Comparison of ENCODE assay signal across 9 cellular contexts in genomic region chr1:41670558-41670957, GRCh38.
DNase-seq lines count a peak whose midpoint lies in the region; ATAC-seq, FAIRE-seq and TF ChIP-seq lines count a peak whose summit lies in the region.
"Had no signal": no experiment of that assay in that cellular context is flagged by ENCODE, and none has a peak within 500 bp of the region (broad histone marks: within the 10 kb centered on the region; RNA-seq: fewer than 3 reads in every experiment).

No MANE protein-coding gene starts in this region.

- H3K27me3 ChIP-seq in H7 (ENCODE audit: control insufficient read depth, insufficient read depth, low read length) = no peaks in the 10 kb centered on the region

- H3K4me3 Mint-ChIP-seq in activated CD4-positive, alpha-beta memory T cell treated with anti-CD3 and anti-CD28 coated beads for 36 hours = no peak overlapping the region
- H3K4me3 Mint-ChIP-seq in stimulated activated naive CD8-positive, alpha-beta T cell treated with anti-CD3 and anti-CD28 coated beads, Interleukin-15, amount 100 ng/mL, for 72 hours = peak overlapping the region in 1 of 2 donors; percentile 13

- H3K27ac Mint-ChIP-seq in activated CD4-positive, alpha-beta memory T cell treated with anti-CD3 and anti-CD28 coated beads for 36 hours = peak overlapping the region; percentile 76
- peak overlapping the region in 1 of 2 donors; percentile 1 for H3K27ac Mint-ChIP-seq in stimulated activated naive CD8-positive, alpha-beta T cell treated with anti-CD3 and anti-CD28 coated beads, Interleukin-15, amount 100 ng/mL, for 72 hours

- peaks cover 99% of the 10 kb centered on the region for H3K4me1 Mint-ChIP-seq in activated CD4-positive, alpha-beta memory T cell treated with anti-CD3 and anti-CD28 coated beads for 36 hours (ENCODE audit: low read depth)
- peaks cover 100% of the 10 kb centered on the region for H3K4me1 Mint-ChIP-seq in stimulated activated naive CD8-positive, alpha-beta T cell treated with anti-CD3 and anti-CD28 coated beads, Interleukin-15, amount 100 ng/mL, for 72 hours

- peak; percentile 21 for DNase-seq in activated naive CD4-positive, alpha-beta T cell treated with Interleukin-2 at 50 U/mL for 16 hours
- DNase-seq in activated naive CD4-positive, alpha-beta T cell treated with anti-CD3 and anti-CD28 coated beads, Interleukin-2, amount 50 U/mL, for 16 hours = no peak
- DNase-seq in activated CD4-positive, alpha-beta memory T cell treated with anti-CD3 and anti-CD28 coated beads for 36 hours = peak; percentile 58
- peak; percentile 77 to 84 for DNase-seq in foreskin fibroblast
- DNase-seq in stimulated activated naive CD8-positive, alpha-beta T cell treated with anti-CD3 and anti-CD28 coated beads, Interleukin-15, amount 100 ng/mL, for 72 hours = no peak
- no peak for DNase-seq in GM12891 (ENCODE audit: insufficient read length, low spot score)
- no peak for DNase-seq in H7
- DNase-seq in foreskin melanocyte = no peak

- intact Hi-C loops in activated CD4-positive, alpha-beta memory T cell treated with anti-CD3 and anti-CD28 coated beads for 36 hours (cut with micrococcal nuclease) = loop anchor here (1.0 kb wide), 1 partner anchor 69 kb away; no protein-coding TSS in a partner anchor

- ATAC-seq in stimulated activated naive CD8-positive, alpha-beta T cell treated with anti-CD3 and anti-CD28 coated beads, Interleukin-15, amount 100 ng/mL, for 72 hours = peak; percentile 38

- H3K9me3 Mint-ChIP-seq in activated CD4-positive, alpha-beta memory T cell treated with anti-CD3 and anti-CD28 coated beads for 36 hours = no peaks in the 10 kb centered on the region
- no peaks in the 10 kb centered on the region for H3K9me3 Mint-ChIP-seq in stimulated activated naive CD8-positive, alpha-beta T cell treated with anti-CD3 and anti-CD28 coated beads, Interleukin-15, amount 100 ng/mL, for 72 hours

- no peaks in the 10 kb centered on the region for H3K36me3 Mint-ChIP-seq in activated CD4-positive, alpha-beta memory T cell treated with anti-CD3 and anti-CD28 coated beads for 36 hours

- no peak for FAIRE-seq in GM12891 (lab: Jason Lieb, UNC)

- no peak for TF ChIP-seq POLR2A in GM12891 (IDR thresholded peaks at IDR 0.05; ENCODE audit: low read depth, low read length)

- H3K27me3 Mint-ChIP-seq in activated CD4-positive, alpha-beta memory T cell treated with anti-CD3 and anti-CD28 coated beads for 36 hours = no peaks in the 10 kb centered on the region
- H3K27me3 Mint-ChIP-seq in stimulated activated naive CD8-positive, alpha-beta T cell treated with anti-CD3 and anti-CD28 coated beads, Interleukin-15, amount 100 ng/mL, for 72 hours = no peaks in the 10 kb centered on the region

- no peak for TF ChIP-seq CTCF in foreskin fibroblast (IDR thresholded peaks at IDR 0.05; ENCODE audit: low read depth, low read length)

- CTCF ChIA-PET in activated CD4-positive, alpha-beta memory T cell treated with anti-CD3 and anti-CD28 coated beads for 36 hours (lab: Charles Lee) = interaction anchor here (1.3 kb wide), 1 partner anchor 71 kb away, joined by 3 read pairs; no protein-coding TSS in a partner anchor

- POLR2A ChIA-PET in activated CD4-positive, alpha-beta memory T cell treated with anti-CD3 and anti-CD28 coated beads for 36 hours (lab: Charles Lee) = interaction anchor here (1.9 to 4.3 kb wide), 2 partner anchors 8 to 31 kb away, joined by 5 to 40 read pairs; no protein-coding TSS in a partner anchor

- H3K36me3 ChIP-seq in H7 (replicated peaks; ENCODE audit: control insufficient read depth, insufficient read depth, low read length) = no peaks in the 10 kb centered on the region
- H3K36me3 ChIP-seq: thoracic aorta had no signal

- H3K4me3 ChIP-seq in foreskin fibroblast (ENCODE audit: low read depth in 1 of 2, low read length in 2 of 2) (no peak overlapping the region), H7 (ENCODE audit: insufficient read depth, low read depth, low read length) (no peak overlapping the region)
- H3K4me3 ChIP-seq: thoracic aorta had no signal

TF ChIP-seq in GM12891, 5 proteins besides CTCF, POLR2A, EP300 and RAD21:
- TF ChIP-seq POU2F2 (IDR thresholded peaks at IDR 0.05; ENCODE audit: low read depth, low read length) (no peak), POLR2AphosphoS5 (IDR thresholded peaks at IDR 0.05; ENCODE audit: low read depth, low read length) (no peak), PAX5 (IDR thresholded peaks at IDR 0.05; ENCODE audit: insufficient read depth, low read length, severe bottlenecking) (no peak), TAF1 (IDR thresholded peaks at IDR 0.05; ENCODE audit: low read depth, low read length) (no peak), SPI1 (IDR thresholded peaks at IDR 0.05; ENCODE audit: low read depth, low read length) (no peak)

Comparison
In these comparisons a context has a peak if more than half of its experiments do, and no peak if none do; other contexts are left out.
1. DNase-seq: peak in activated naive CD4-positive, alpha-beta T cell treated with Interleukin-2 at 50 U/mL for 16 hours (single experiment), activated CD4-positive, alpha-beta memory T cell treated with anti-CD3 and anti-CD28 coated beads for 36 hours (single experiment) and foreskin fibroblast (2 of 2); none in activated naive CD4-positive, alpha-beta T cell treated with anti-CD3 and anti-CD28 coated beads, Interleukin-2, amount 50 U/mL, for 16 hours (single experiment), stimulated activated naive CD8-positive, alpha-beta T cell treated with anti-CD3 and anti-CD28 coated beads, Interleukin-15, amount 100 ng/mL, for 72 hours (0 of 2), GM12891 (single experiment), H7 (single experiment) and foreskin melanocyte (single experiment).